In the genomic region with DNA sequence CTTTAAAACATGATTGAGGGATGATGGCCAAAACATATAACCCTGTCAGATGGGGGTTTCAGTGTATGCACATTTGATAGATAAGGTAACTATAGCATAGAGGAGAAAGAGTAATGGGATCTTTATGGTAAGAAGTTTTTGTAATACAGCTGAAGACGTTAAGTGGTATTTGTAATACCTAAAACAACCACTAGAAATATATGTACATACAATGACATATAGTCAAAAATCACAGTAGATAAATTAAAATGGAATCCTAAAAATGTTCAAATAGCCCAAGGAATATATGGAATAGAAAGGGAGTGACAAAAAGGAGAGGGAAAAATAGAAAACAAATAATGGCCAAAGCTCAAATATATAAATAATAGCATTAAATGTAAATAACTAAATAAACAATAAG, we compare ENCODE assay signal across 19 cellular contexts.
"Had no signal": no experiment of that assay in that cellular context is flagged by ENCODE, and none has a peak within 500 bp of the region (broad histone marks: within the 10 kb centered on the region; RNA-seq: fewer than 3 reads in every experiment).

No MANE protein-coding gene starts in this region.

- H3K9me3 Mint-ChIP-seq: activated naive CD4-positive, alpha-beta T cell treated with anti-CD3 and anti-CD28 coated beads, Interleukin-2, amount 50 U/mL, for 24 hours had no signal

- H3K4me1 Mint-ChIP-seq: activated CD8-positive, alpha-beta memory T cell treated with anti-CD3 and anti-CD28 coated beads, Interleukin-2, amount 10 ng/mL, durations not matched to agents 7 days and 5 days; activated naive CD4-positive, alpha-beta T cell treated with anti-CD3 and anti-CD28 coated beads, Interleukin-2, amount 50 U/mL, for 24 hours; central memory CD8-positive, alpha-beta T cell; stimulated activated naive B cell treated with anti-CD40 and anti-IgM and Interleukin-4, amounts not matched to agents 10 μg/mL and 1 μg/mL and 100 μg/mL, for 72 hours had no signal

- H3K36me3 ChIP-seq: lower lobe of right lung, prostate gland, right lobe of liver had no signal

- ATAC-seq: activated CD8-positive, alpha-beta memory T cell treated with anti-CD3 and anti-CD28 coated beads, Interleukin-2, amount 10 ng/mL, durations not matched to agents 7 days and 5 days; lower lobe of right lung; naive thymus-derived CD8-positive, alpha-beta T cell; right lobe of liver; stimulated activated naive B cell treated with anti-CD40 and anti-IgM and Interleukin-4, amounts not matched to agents 10 μg/mL and 1 μg/mL and 100 μg/mL, for 72 hours had no signal

- H3K9me3 ChIP-seq: lower lobe of right lung, prostate gland, right lobe of liver had no signal

- DNase-seq: activated CD4-positive, alpha-beta T cell treated with anti-CD3 and anti-CD28 coated beads for 1 hour; activated CD4-positive, alpha-beta T cell treated with anti-CD3 and anti-CD28 coated beads, Interleukin-2, amount 50 U/mL, for 48 hours; activated CD8-positive, alpha-beta memory T cell treated with anti-CD3 and anti-CD28 coated beads, Interleukin-2, amount 10 ng/mL, durations not matched to agents 7 days and 5 days; activated effector memory CD4-positive, alpha-beta T cell treated with Interleukin-2 at 50 U/mL for 16 hours; activated T-cell treated with anti-CD3 and anti-CD28 coated beads, Interleukin-2, amount 50 U/mL, for 24 hours; effector memory CD4-positive, alpha-beta T cell; erythroblast; lower lobe of right lung; naive thymus-derived CD8-positive, alpha-beta T cell; nucleus accumbens; right lobe of liver; stimulated activated CD4-positive, alpha-beta T cell treated with anti-CD3 and anti-CD28 coated beads, Interleukin-2, amount 100 ng/mL, for 24 hours; stimulated activated naive B cell treated with anti-CD40 and anti-IgM and Interleukin-4, amounts not matched to agents 10 μg/mL and 1 μg/mL and 100 μg/mL, for 72 hours; substantia nigra; T1000; trophoblast cell had no signal

- H3K36me3 Mint-ChIP-seq: activated CD8-positive, alpha-beta memory T cell treated with anti-CD3 and anti-CD28 coated beads, Interleukin-2, amount 10 ng/mL, durations not matched to agents 7 days and 5 days; activated naive CD4-positive, alpha-beta T cell treated with anti-CD3 and anti-CD28 coated beads, Interleukin-2, amount 50 U/mL, for 24 hours; naive thymus-derived CD8-positive, alpha-beta T cell; stimulated activated naive B cell treated with anti-CD40 and anti-IgM and Interleukin-4, amounts not matched to agents 10 μg/mL and 1 μg/mL and 100 μg/mL, for 72 hours had no signal

- H3K27ac Mint-ChIP-seq: activated CD8-positive, alpha-beta memory T cell treated with anti-CD3 and anti-CD28 coated beads, Interleukin-2, amount 10 ng/mL, durations not matched to agents 7 days and 5 days; activated naive CD4-positive, alpha-beta T cell treated with anti-CD3 and anti-CD28 coated beads, Interleukin-2, amount 50 U/mL, for 24 hours; activated T-cell treated with anti-CD3 and anti-CD28 coated beads, Interleukin-2, amount 50 U/mL, for 24 hours; naive thymus-derived CD8-positive, alpha-beta T cell; stimulated activated naive B cell treated with anti-CD40 and anti-IgM and Interleukin-4, amounts not matched to agents 10 μg/mL and 1 μg/mL and 100 μg/mL, for 72 hours had no signal

- H3K4me1 ChIP-seq: lower lobe of right lung, prostate gland, right lobe of liver had no signal

- H3K27me3 Mint-ChIP-seq: activated CD8-positive, alpha-beta memory T cell treated with anti-CD3 and anti-CD28 coated beads, Interleukin-2, amount 10 ng/mL, durations not matched to agents 7 days and 5 days; activated naive CD4-positive, alpha-beta T cell treated with anti-CD3 and anti-CD28 coated beads, Interleukin-2, amount 50 U/mL, for 24 hours; activated T-cell treated with anti-CD3 and anti-CD28 coated beads, Interleukin-2, amount 50 U/mL, for 24 hours; central memory CD8-positive, alpha-beta T cell; stimulated activated naive B cell treated with anti-CD40 and anti-IgM and Interleukin-4, amounts not matched to agents 10 μg/mL and 1 μg/mL and 100 μg/mL, for 72 hours had no signal

- H3K27ac ChIP-seq: lower lobe of right lung, prostate gland, right lobe of liver had no signal

- H3K27me3 ChIP-seq: right lobe of liver had no signal

- H3K4me3 ChIP-seq: lower lobe of right lung, prostate gland, right lobe of liver had no signal

- H3K4me3 Mint-ChIP-seq: activated CD8-positive, alpha-beta memory T cell treated with anti-CD3 and anti-CD28 coated beads, Interleukin-2, amount 10 ng/mL, durations not matched to agents 7 days and 5 days; activated naive CD4-positive, alpha-beta T cell treated with anti-CD3 and anti-CD28 coated beads, Interleukin-2, amount 50 U/mL, for 24 hours; activated T-cell treated with anti-CD3 and anti-CD28 coated beads, Interleukin-2, amount 50 U/mL, for 24 hours; central memory CD8-positive, alpha-beta T cell; naive thymus-derived CD8-positive, alpha-beta T cell; stimulated activated naive B cell treated with anti-CD40 and anti-IgM and Interleukin-4, amounts not matched to agents 10 μg/mL and 1 μg/mL and 100 μg/mL, for 72 hours had no signal
